ENCODE assay signal across 9 cellular contexts in genomic region chr4:85681194-85681803, GRCh38.
DNase-seq lines count a peak whose midpoint lies in the region; ATAC-seq and TF ChIP-seq lines count a peak whose summit lies in the region.
"Had no signal": no experiment of that assay in that cellular context is flagged by ENCODE, and none has a peak within 500 bp of the region (broad histone marks: within the 10 kb centered on the region; RNA-seq: fewer than 3 reads in every experiment).

No MANE protein-coding gene starts in this region.

- H3K4me3 ChIP-seq in heart right ventricle = no peak overlapping the region

- no peak overlapping the region for H3K27ac Mint-ChIP-seq in T-helper 17 cell
- H3K27ac Mint-ChIP-seq: stimulated activated naive CD8-positive, alpha-beta T cell treated with anti-CD3 and anti-CD28 coated beads, Interleukin-15, Interleukin-2, amounts not matched to agents 100 ng/mL and 50 ng/mL, for 24 hours had no signal

- no peaks in the 10 kb centered on the region for H3K36me3 ChIP-seq in heart right ventricle

- no peak for TF ChIP-seq CTCF in heart right ventricle (IDR thresholded peaks at IDR 0.05)

- intact Hi-C loops in heart right ventricle (cut with DNase I) = no loop called here

- WGBS in heart right ventricle, 2 donors = 31 to 50% methylated on average over 2 of the region's 2 CpGs

- DNase-seq in T-helper 17 cell (no peak), heart right ventricle (peak in 1 of 2 donors; percentile 53), stromal cell of bone marrow (ENCODE audit: low read depth) (peak; percentile 98), NCI-H1417 treated with DMSO at 0.1 percent for 48 hours (lab: John Stamatoyannopoulos, UW) (no peak), NCI-H345 treated with DMSO at 0.1 percent for 48 hours (lab: John Stamatoyannopoulos, UW; ENCODE audit: unreplicated experiment) (no peak), 8988T (no peak)

- H3K27me3 Mint-ChIP-seq in T-helper 17 cell = no peaks in the 10 kb centered on the region
- H3K27me3 Mint-ChIP-seq: stimulated activated naive CD8-positive, alpha-beta T cell treated with anti-CD3 and anti-CD28 coated beads, Interleukin-15, Interleukin-2, amounts not matched to agents 100 ng/mL and 50 ng/mL, for 24 hours had no signal

- H3K4me3 Mint-ChIP-seq in T-helper 17 cell = no peak overlapping the region
- H3K4me3 Mint-ChIP-seq: stimulated activated naive CD8-positive, alpha-beta T cell treated with anti-CD3 and anti-CD28 coated beads, Interleukin-15, Interleukin-2, amounts not matched to agents 100 ng/mL and 50 ng/mL, for 24 hours had no signal

- H3K36me3 Mint-ChIP-seq in T-helper 17 cell (ENCODE audit: low read depth) = no peaks in the 10 kb centered on the region

- peak overlapping the region in 5 of 10 donors; percentile 41 to 72 (median 56) for H3K27ac ChIP-seq in heart right ventricle

- H3K9me3 ChIP-seq in T-helper 17 cell (ENCODE audit: control insufficient read depth, low read length, poor library complexity, severe bottlenecking) (no peaks in the 10 kb centered on the region), heart right ventricle (no peaks in the 10 kb centered on the region)

- peaks cover 0 to 53% (median 17%) of the 10 kb centered on the region in 9 donors for H3K4me1 ChIP-seq in heart right ventricle

- no peaks in the 10 kb centered on the region for H3K27me3 ChIP-seq in heart right ventricle

- H3K4me1 Mint-ChIP-seq in T-helper 17 cell = no peaks in the 10 kb centered on the region

- peak; percentile 61 for ATAC-seq in HG02610 (IDR thresholded peaks at IDR 0.05; ENCODE audit: unreplicated experiment)
- ATAC-seq in T-helper 17 cell = peak; percentile 37
- peak; percentile 62 to 91 (median 88) for ATAC-seq in heart right ventricle
- ATAC-seq in HG02885 (IDR thresholded peaks at IDR 0.05; ENCODE audit: poor library complexity, unreplicated experiment) = no peak
